ENCODE assay signal across 18 cellular contexts in the genomic region with DNA sequence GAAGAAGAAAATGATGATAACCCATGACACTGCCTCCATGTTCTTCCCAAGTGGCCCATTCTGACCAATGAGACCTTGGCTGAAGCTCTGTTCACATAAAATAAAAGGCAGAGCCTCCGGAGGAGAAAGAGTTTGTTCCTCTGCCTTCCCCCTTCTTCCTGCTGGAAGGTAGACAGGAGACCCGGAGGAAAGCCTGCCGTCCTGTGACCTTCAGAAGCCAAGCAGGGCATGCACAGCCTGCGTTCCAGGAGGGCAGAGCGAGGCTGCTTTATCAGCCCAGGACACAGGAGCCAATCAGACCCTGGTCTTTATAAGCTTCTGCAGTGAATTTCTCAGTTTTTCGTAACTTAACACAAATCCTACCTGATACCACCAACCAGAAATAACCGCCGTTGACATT. TPM values are rescaled to one million over a fixed set of nuclear protein-coding genes. Genes with fewer than 3 reads are reported as not detected.
"Had no signal": no experiment of that assay in that cellular context is flagged by ENCODE, and none has a peak within 500 bp of the region (broad histone marks: within the 10 kb centered on the region; RNA-seq: fewer than 3 reads in every experiment).

No MANE protein-coding gene starts in this region.

- H3K9me3 Mint-ChIP-seq: naive thymus-derived CD8-positive, alpha-beta T cell; stimulated activated effector memory CD8-positive, alpha-beta T cell treated with anti-CD3 and anti-CD28 coated beads, Interleukin-12 subunit alpha, Interleukin-12 subunit beta, amount 100 ng/mL, for 72 hours had no signal

- H3K36me3 ChIP-seq: neutrophil, pancreas, tibial nerve, uterus had no signal

- H3K4me3 Mint-ChIP-seq: naive thymus-derived CD8-positive, alpha-beta T cell; stimulated activated effector memory CD8-positive, alpha-beta T cell treated with anti-CD3 and anti-CD28 coated beads, Interleukin-12 subunit alpha, Interleukin-12 subunit beta, amount 100 ng/mL, for 72 hours had no signal

- H3K4me1 Mint-ChIP-seq: stimulated activated effector memory CD8-positive, alpha-beta T cell treated with anti-CD3 and anti-CD28 coated beads, Interleukin-12 subunit alpha, Interleukin-12 subunit beta, amount 100 ng/mL, for 72 hours had no signal

- H3K4me3 ChIP-seq: hepatocyte, mucosa of descending colon, pancreas, tibial nerve, uterus had no signal

- H2AFZ ChIP-seq: hepatocyte had no signal

- H3K79me2 ChIP-seq: hepatocyte had no signal

- H3K4me1 ChIP-seq: foreskin keratinocyte, pancreas had no signal

- H3K27ac ChIP-seq: foreskin keratinocyte, hepatocyte, neutrophil, pancreas, tibial nerve, uterus had no signal

- H3K27me3 ChIP-seq: uterus had no signal

- H3K36me3 Mint-ChIP-seq: naive thymus-derived CD8-positive, alpha-beta T cell; stimulated activated effector memory CD8-positive, alpha-beta T cell treated with anti-CD3 and anti-CD28 coated beads, Interleukin-12 subunit alpha, Interleukin-12 subunit beta, amount 100 ng/mL, for 72 hours had no signal

- ATAC-seq: foreskin keratinocyte; mucosa of descending colon; naive thymus-derived CD8-positive, alpha-beta T cell; pancreas; right cardiac atrium; stimulated activated effector memory CD8-positive, alpha-beta T cell treated with anti-CD3 and anti-CD28 coated beads, Interleukin-12 subunit alpha, Interleukin-12 subunit beta, amount 100 ng/mL, for 72 hours; stimulated activated naive CD8-positive, alpha-beta T cell treated with anti-CD3 and anti-CD28 coated beads, Interleukin-15, Interleukin-2, amounts not matched to agents 100 U/mL and 50 U/mL, for 24 hours had no signal

- H3K27ac Mint-ChIP-seq: naive thymus-derived CD8-positive, alpha-beta T cell; progenitor cell of endocrine pancreas; stimulated activated effector memory CD8-positive, alpha-beta T cell treated with anti-CD3 and anti-CD28 coated beads, Interleukin-12 subunit alpha, Interleukin-12 subunit beta, amount 100 ng/mL, for 72 hours had no signal

- H3K4me2 ChIP-seq: hepatocyte had no signal

- H3K9me3 ChIP-seq: mucosa of descending colon, neutrophil, pancreas, tibial nerve, uterus had no signal

- DNase-seq: cerebellar nuclear complex; dermis blood vessel endothelial cell; erythroblast; foreskin keratinocyte; mammary epithelial cell; mucosa of descending colon; naive thymus-derived CD8-positive, alpha-beta T cell; right cardiac atrium; small intestine; stimulated activated CD4-positive, alpha-beta T cell treated with anti-CD3 and anti-CD28 coated beads, Interleukin-2, amount 100 ng/mL, for 48 hours; stimulated activated naive CD8-positive, alpha-beta T cell treated with anti-CD3 and anti-CD28 coated beads, Interleukin-15, Interleukin-2, amounts not matched to agents 100 U/mL and 50 U/mL, for 24 hours had no signal

RNA-seq across cellular contexts. Expression of a gene that starts 8.6 kb away (rescaled TPM):
- total RNA-seq: dermis blood vessel endothelial cell; foreskin keratinocyte; naive thymus-derived CD8-positive, alpha-beta T cell had no signal
- polyA plus RNA-seq: foreskin keratinocyte; naive thymus-derived CD8-positive, alpha-beta T cell had no signal
